In the genomic region with DNA sequence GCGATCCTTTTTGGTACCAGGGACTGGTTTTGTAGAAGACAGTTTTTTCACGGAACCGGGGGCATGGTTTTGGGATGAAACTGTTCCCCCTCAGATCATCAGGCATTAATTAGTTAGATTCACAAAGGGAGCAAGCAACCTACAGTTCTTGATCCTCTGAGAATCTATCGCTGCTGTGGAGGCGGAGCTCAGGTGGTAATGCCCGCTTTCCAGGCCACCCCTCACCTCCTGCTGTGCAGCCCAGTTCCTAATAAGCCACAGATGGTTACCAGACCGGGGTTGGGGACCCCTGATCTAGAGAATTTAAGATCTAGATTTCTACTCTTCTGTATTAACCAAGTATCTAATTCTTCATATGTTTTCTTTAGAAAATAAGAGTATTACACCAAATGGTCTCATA, we compare ENCODE assay signal across 29 cellular contexts. TPM values are rescaled to one million over a fixed set of nuclear protein-coding genes. Genes with fewer than 3 reads are reported as not detected.
DNase-seq lines count a peak whose midpoint lies in the region; ATAC-seq and TF ChIP-seq lines count a peak whose summit lies in the region.
"Had no signal": no experiment of that assay in that cellular context is flagged by ENCODE, and none has a peak within 500 bp of the region (broad histone marks: within the 10 kb centered on the region; RNA-seq: fewer than 3 reads in every experiment).

No MANE protein-coding gene starts in this region.

- H3K56ac ChIP-seq in mesendoderm (ENCODE audit: low read length), result no peak overlapping the region

- peak overlapping the region; percentile 9; the same call in 1 of the 2 replicates for H3K4me3 Mint-ChIP-seq in WTC11
- H3K4me3 Mint-ChIP-seq: activated CD4-positive, alpha-beta T cell treated with anti-CD3 and anti-CD28 coated beads, Interleukin-2, amount 10 ng/mL, durations not matched to agents 7 days and 5 days; activated naive CD8-positive, alpha-beta T cell treated with anti-CD3 and anti-CD28 coated beads for 36 hours; HFFc6; stimulated activated effector memory CD8-positive, alpha-beta T cell treated with anti-CD3 and anti-CD28 coated beads, Interleukin-12 subunit alpha, Interleukin-12 subunit beta, amount 100 ng/mL, for 72 hours had no signal

- no peaks in the 10 kb centered on the region for H3K27me3 ChIP-seq in H7 (ENCODE audit: control insufficient read depth, insufficient read depth, low read length)
- H3K27me3 ChIP-seq in mesendoderm (ENCODE audit: insufficient read depth, low read length, poor library complexity), result no peaks in the 10 kb centered on the region
- H3K27me3 ChIP-seq: sigmoid colon, SJCRH30 had no signal

- peaks cover 3% of the 10 kb centered on the region for H3K79me1 ChIP-seq in mesendoderm (ENCODE audit: low read length)

- H3K18ac ChIP-seq in mesendoderm (ENCODE audit: low read length), result no peak overlapping the region

- CTCF ChIA-PET in WTC11 (lab: Charles Lee), result interaction anchor here (1.0 to 1.5 kb wide), 3 partner anchors 8 to 388 kb away, joined by 3 to 5 read pairs (median 3); a partner anchor contains a TSS

- peak; percentile 10 for ATAC-seq in WTC11
- ATAC-seq: stimulated activated effector memory CD8-positive, alpha-beta T cell treated with anti-CD3 and anti-CD28 coated beads, Interleukin-12 subunit alpha, Interleukin-12 subunit beta, amount 100 ng/mL, for 72 hours had no signal

- H3K4ac ChIP-seq in mesendoderm (ENCODE audit: low read depth, low read length), result no peak overlapping the region

- no peak for TF ChIP-seq CTCF in WTC11 (IDR thresholded peaks at IDR 0.05)

- H3K27ac ChIP-seq in mesendoderm (ENCODE audit: low read depth, low read length), result no peak overlapping the region
- H3K27ac ChIP-seq: sigmoid colon, SJCRH30, WERI-Rb-1 had no signal

- H3K9ac ChIP-seq in mesendoderm (ENCODE audit: low read length), result no peak overlapping the region

- H2BK5ac ChIP-seq in mesendoderm (ENCODE audit: low read length), result no peak overlapping the region

- no peak overlapping the region for H3K27ac Mint-ChIP-seq in WTC11
- H3K27ac Mint-ChIP-seq: activated CD4-positive, alpha-beta T cell treated with anti-CD3 and anti-CD28 coated beads, Interleukin-2, amount 10 ng/mL, durations not matched to agents 7 days and 5 days; activated naive CD8-positive, alpha-beta T cell treated with anti-CD3 and anti-CD28 coated beads for 36 hours; HFFc6; stimulated activated effector memory CD8-positive, alpha-beta T cell treated with anti-CD3 and anti-CD28 coated beads, Interleukin-12 subunit alpha, Interleukin-12 subunit beta, amount 100 ng/mL, for 72 hours had no signal

- POLR2A ChIA-PET in WTC11 (lab: Charles Lee), result no interaction called here

- no peaks in the 10 kb centered on the region for H3K9me3 Mint-ChIP-seq in WTC11
- H3K9me3 Mint-ChIP-seq: activated CD4-positive, alpha-beta T cell treated with anti-CD3 and anti-CD28 coated beads, Interleukin-2, amount 10 ng/mL, durations not matched to agents 7 days and 5 days; activated naive CD8-positive, alpha-beta T cell treated with anti-CD3 and anti-CD28 coated beads for 36 hours; HFFc6; stimulated activated effector memory CD8-positive, alpha-beta T cell treated with anti-CD3 and anti-CD28 coated beads, Interleukin-12 subunit alpha, Interleukin-12 subunit beta, amount 100 ng/mL, for 72 hours had no signal

- H2BK120ac ChIP-seq in mesendoderm (ENCODE audit: low read depth, low read length), result no peak overlapping the region

- peaks cover 66% of the 10 kb centered on the region for H3K4me1 Mint-ChIP-seq in WTC11

- DNase-seq in D341Med (ENCODE audit: low spot score) (peak; percentile 32), H7 (peak; percentile 22), WTC11 (ENCODE audit: low spot score) (peak; percentile 51), mesendoderm (peak; percentile 29), germinal center (ENCODE audit: low spot score) (no peak), posterior cingulate gyrus (no peak)
- DNase-seq in activated CD4-positive, CD25-positive, alpha-beta regulatory T cell treated with anti-CD3 and anti-CD28 coated beads, Interleukin-2, amount 50 U/mL, for 72 hours, result no peak
- DNase-seq: activated CD4-positive, alpha-beta T cell treated with anti-CD3 and anti-CD28 coated beads, Interleukin-2, amount 10 ng/mL, durations not matched to agents 7 days and 5 days; activated effector memory CD4-positive, alpha-beta T cell treated with Interleukin-2 at 50 U/mL for 16 hours; activated naive CD8-positive, alpha-beta T cell treated with anti-CD3 and anti-CD28 coated beads for 36 hours; activated T-cell treated with anti-CD3 and anti-CD28 coated beads, Interleukin-2, amount 50 U/mL, for 1 hour; anterior cingulate cortex; C1 segment of cervical spinal cord; Caco-2; DMS79; HFFc6; left ventricle myocardium superior; NCI-H1417; NCI-H2081; NCI-H345; NCI-H748 treated with DMSO at 0.1 percent for 48 hours; sigmoid colon; SJCRH30; substantia nigra; T-helper 9 cell; WERI-Rb-1 had no signal

- no peaks in the 10 kb centered on the region for H3K4me1 ChIP-seq in mesendoderm (ENCODE audit: control insufficient read depth, low read depth, low read length)

- no peak overlapping the region for H3K4me2 ChIP-seq in mesendoderm (ENCODE audit: low read length)

- no peaks in the 10 kb centered on the region for H3K36me3 Mint-ChIP-seq in WTC11

- H3K23ac ChIP-seq in mesendoderm (ENCODE audit: low read length), result no peak overlapping the region

- no peak overlapping the region for H2AK5ac ChIP-seq in mesendoderm (ENCODE audit: low read length)

- no peaks in the 10 kb centered on the region for H3K27me3 Mint-ChIP-seq in WTC11 (ENCODE audit: low read depth)
- H3K27me3 Mint-ChIP-seq: activated CD4-positive, alpha-beta T cell treated with anti-CD3 and anti-CD28 coated beads, Interleukin-2, amount 10 ng/mL, durations not matched to agents 7 days and 5 days; activated naive CD8-positive, alpha-beta T cell treated with anti-CD3 and anti-CD28 coated beads for 36 hours; progenitor cell of endocrine pancreas; type B pancreatic cell had no signal

- H3K4me3 ChIP-seq in H7 (ENCODE audit: insufficient read depth, low read depth, low read length), result no peak overlapping the region
- H3K4me3 ChIP-seq in mesendoderm (ENCODE audit: low read length), result no peak overlapping the region
- H3K4me3 ChIP-seq: sigmoid colon, SJCRH30 had no signal

- no peak overlapping the region for H4K5ac ChIP-seq in mesendoderm (ENCODE audit: low read length)

- H3K79me2 ChIP-seq in mesendoderm (ENCODE audit: control insufficient read depth, insufficient read depth, low read length), result peaks cover 46% of the 10 kb centered on the region

- H3K36me3 ChIP-seq in H7 (replicated peaks; ENCODE audit: control insufficient read depth, insufficient read depth, low read length) (no peaks in the 10 kb centered on the region), mesendoderm (ENCODE audit: control insufficient read depth, insufficient read depth, low read length) (no peaks in the 10 kb centered on the region)
- H3K36me3 ChIP-seq: sigmoid colon, WERI-Rb-1 had no signal

- H2BK15ac ChIP-seq in mesendoderm (replicated peaks; ENCODE audit: low read depth), result no peak overlapping the region

- no peak overlapping the region for H4K8ac ChIP-seq in mesendoderm (ENCODE audit: low read depth, low read length)

- intact Hi-C loops in posterior cingulate gyrus (cut with DNase I), result no loop called here

- WGBS in mesendoderm (ENCODE audit: extremely low coverage, insufficient coverage, low lambda C conversion rate), result no CpG with 5 or more reads among the region's 7 CpGs

TF ChIP-seq in WTC11, 78 proteins besides CTCF, POLR2A, EP300 and RAD21:
- TF ChIP-seq, protein P1, sequence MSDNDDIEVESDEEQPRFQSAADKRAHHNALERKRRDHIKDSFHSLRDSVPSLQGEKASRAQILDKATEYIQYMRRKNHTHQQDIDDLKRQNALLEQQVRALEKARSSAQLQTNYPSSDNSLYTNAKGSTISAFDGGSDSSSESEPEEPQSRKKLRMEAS (CRISPR knock-in tag; IDR thresholded peaks at IDR 0.05), result no peak
- TF ChIP-seq ELF4 (CRISPR knock-in tag; IDR thresholded peaks at IDR 0.05; ENCODE audit: low read depth) (no peak), RORB (CRISPR knock-in tag; IDR thresholded peaks at IDR 0.05) (no peak), FOXK1 (CRISPR knock-in tag; IDR thresholded peaks at IDR 0.05) (no peak), SP1 (CRISPR knock-in tag; conservative IDR thresholded peaks at IDR 0.05) (no peak)
- TF ChIP-seq, protein P2, sequence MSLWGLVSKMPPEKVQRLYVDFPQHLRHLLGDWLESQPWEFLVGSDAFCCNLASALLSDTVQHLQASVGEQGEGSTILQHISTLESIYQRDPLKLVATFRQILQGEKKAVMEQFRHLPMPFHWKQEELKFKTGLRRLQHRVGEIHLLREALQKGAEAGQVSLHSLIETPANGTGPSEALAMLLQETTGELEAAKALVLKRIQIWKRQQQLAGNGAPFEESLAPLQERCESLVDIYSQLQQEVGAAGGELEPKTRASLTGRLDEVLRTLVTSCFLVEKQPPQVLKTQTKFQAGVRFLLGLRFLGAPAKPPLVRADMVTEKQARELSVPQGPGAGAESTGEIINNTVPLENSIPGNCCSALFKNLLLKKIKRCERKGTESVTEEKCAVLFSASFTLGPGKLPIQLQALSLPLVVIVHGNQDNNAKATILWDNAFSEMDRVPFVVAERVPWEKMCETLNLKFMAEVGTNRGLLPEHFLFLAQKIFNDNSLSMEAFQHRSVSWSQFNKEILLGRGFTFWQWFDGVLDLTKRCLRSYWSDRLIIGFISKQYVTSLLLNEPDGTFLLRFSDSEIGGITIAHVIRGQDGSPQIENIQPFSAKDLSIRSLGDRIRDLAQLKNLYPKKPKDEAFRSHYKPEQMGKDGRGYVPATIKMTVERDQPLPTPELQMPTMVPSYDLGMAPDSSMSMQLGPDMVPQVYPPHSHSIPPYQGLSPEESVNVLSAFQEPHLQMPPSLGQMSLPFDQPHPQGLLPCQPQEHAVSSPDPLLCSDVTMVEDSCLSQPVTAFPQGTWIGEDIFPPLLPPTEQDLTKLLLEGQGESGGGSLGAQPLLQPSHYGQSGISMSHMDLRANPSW (CRISPR knock-in tag; conservative IDR thresholded peaks at IDR 0.05; ENCODE audit: low read depth), result no peak
- TF ChIP-seq, protein P3, sequence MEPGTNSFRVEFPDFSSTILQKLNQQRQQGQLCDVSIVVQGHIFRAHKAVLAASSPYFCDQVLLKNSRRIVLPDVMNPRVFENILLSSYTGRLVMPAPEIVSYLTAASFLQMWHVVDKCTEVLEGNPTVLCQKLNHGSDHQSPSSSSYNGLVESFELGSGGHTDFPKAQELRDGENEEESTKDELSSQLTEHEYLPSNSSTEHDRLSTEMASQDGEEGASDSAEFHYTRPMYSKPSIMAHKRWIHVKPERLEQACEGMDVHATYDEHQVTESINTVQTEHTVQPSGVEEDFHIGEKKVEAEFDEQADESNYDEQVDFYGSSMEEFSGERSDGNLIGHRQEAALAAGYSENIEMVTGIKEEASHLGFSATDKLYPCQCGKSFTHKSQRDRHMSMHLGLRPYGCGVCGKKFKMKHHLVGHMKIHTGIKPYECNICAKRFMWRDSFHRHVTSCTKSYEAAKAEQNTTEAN (CRISPR knock-in tag; IDR thresholded peaks at IDR 0.05), result no peak
TF ChIP-seq in WTC11: peak in this region for 0.

RNA-seq across cellular contexts. Expression of a gene that starts 4.8 kb away (rescaled TPM):
- 33.3 and 53.0 TPM in 2 replicates for total RNA-seq in H7 (2014; rRNA removed; shearing (Covaris generic))
- 55.9 to 66.9 TPM (median 60.9 TPM) in 3 replicates for total RNA-seq in WTC11 (2021)
- 28.2 TPM for polyA plus RNA-seq in mesendoderm (2013, experiment 1 of 2)
- 29.9 TPM for polyA plus RNA-seq in mesendoderm (2013, experiment 2 of 2)

Comparison
In these comparisons a context has a peak if more than half of its experiments do, and no peak if none do; other contexts are left out.
1. DNase-seq: peak in D341Med (single experiment), H7 (single experiment), WTC11 (single experiment) and mesendoderm (single experiment); none in germinal center (single experiment), posterior cingulate gyrus (0 of 10) and activated CD4-positive, CD25-positive, alpha-beta regulatory T cell treated with anti-CD3 and anti-CD28 coated beads, Interleukin-2, amount 50 U/mL, for 72 hours (single experiment).